In the genomic region with DNA sequence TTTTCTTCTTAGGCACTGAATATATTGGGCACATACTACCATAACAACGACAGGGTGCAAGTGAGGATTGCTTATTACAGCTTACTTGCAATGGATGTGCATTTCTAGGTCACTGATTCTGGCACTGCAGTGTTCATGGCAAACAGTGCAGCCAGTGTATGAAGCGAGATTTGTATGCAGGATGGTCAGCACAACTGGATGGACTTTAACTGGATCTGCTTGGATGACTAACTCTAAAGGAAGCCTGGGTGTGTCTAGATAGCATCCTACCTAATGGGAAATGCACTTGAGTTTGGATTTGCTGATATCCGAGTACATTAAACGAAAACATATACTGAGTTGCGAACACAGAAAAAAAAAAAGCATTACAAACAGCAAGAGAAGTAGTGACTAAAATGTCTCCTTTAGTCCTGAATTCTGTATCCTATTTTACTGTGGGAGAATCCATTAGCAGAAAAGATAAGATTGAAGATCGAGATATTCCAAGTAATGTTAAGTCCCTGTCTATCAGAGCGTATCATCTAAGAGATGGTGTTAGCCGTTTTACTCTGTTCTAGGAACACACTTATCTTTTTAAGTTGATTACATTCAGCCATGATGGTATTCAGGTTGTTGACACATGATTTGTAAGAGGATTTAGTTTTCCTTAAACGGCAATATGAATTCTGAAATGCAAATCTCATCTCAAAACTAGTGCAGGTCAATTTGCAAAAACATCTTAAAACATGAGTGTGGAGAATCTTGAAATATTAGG, we compare ENCODE assay signal across 21 cellular contexts.
"Had no signal": no experiment of that assay in that cellular context is flagged by ENCODE, and none has a peak within 500 bp of the region (broad histone marks: within the 10 kb centered on the region; RNA-seq: fewer than 3 reads in every experiment).

No MANE protein-coding gene starts in this region.

- H3K9me3 ChIP-seq: mucosa of descending colon, neutrophil, prostate gland, spleen, thoracic aorta, transverse colon had no signal

- H3K4me3 ChIP-seq: dorsolateral prefrontal cortex, mucosa of descending colon, prostate gland, spleen, thoracic aorta, transverse colon had no signal

- DNase-seq: cortex of kidney; dorsolateral prefrontal cortex; effector CD8-positive, alpha-beta T cell; foreskin melanocyte; immature natural killer cell; kidney; left cardiac atrium; left ventricle myocardium superior; mucosa of descending colon; naive thymus-derived CD8-positive, alpha-beta T cell; spleen; stimulated activated CD4-positive, alpha-beta T cell treated with anti-CD3 and anti-CD28 coated beads, Interleukin-15, amount 100 ng/mL, for 24 hours; stimulated activated CD4-positive, alpha-beta T cell treated with anti-CD3 and anti-CD28 coated beads, Interleukin-1b, Interleukin-23, amount 100 ng/mL, for 48 hours; stimulated activated CD4-positive, alpha-beta T cell treated with anti-CD3 and anti-CD28 coated beads, Interleukin-4, amount 100 ng/mL, for 24 hours; stimulated activated naive CD8-positive, alpha-beta T cell treated with anti-CD3 and anti-CD28 coated beads, Interleukin-15, amount 100 ng/mL, for 72 hours; transverse colon had no signal

- H3K27ac ChIP-seq: neutrophil, prostate gland, spleen, thoracic aorta, transverse colon had no signal

- ATAC-seq: left cardiac atrium; left ventricle myocardium superior; mucosa of descending colon; naive thymus-derived CD8-positive, alpha-beta T cell; sciatic nerve; stimulated activated memory B cell treated with anti-CD40 and anti-IgM and Interleukin-4, amounts not matched to agents 10 μg/mL and 1 μg/mL and 100 μg/mL, for 72 hours; stimulated activated naive CD8-positive, alpha-beta T cell treated with anti-CD3 and anti-CD28 coated beads, Interleukin-15, amount 100 ng/mL, for 72 hours had no signal

- H3K36me3 ChIP-seq: neutrophil, prostate gland, spleen, thoracic aorta, transverse colon had no signal

- H3K27me3 ChIP-seq: dorsolateral prefrontal cortex, neutrophil, spleen, transverse colon had no signal

- H3K4me1 ChIP-seq: prostate gland, spleen, transverse colon had no signal
